8 cellular contexts compared by ENCODE assay signal in genomic region chr15:52567886-52568568, GRCh38. TPM values are rescaled to one million over a fixed set of nuclear protein-coding genes. Genes with fewer than 3 reads are reported as not detected.
DNase-seq lines count a peak whose midpoint lies in the region; ATAC-seq and TF ChIP-seq lines count a peak whose summit lies in the region.

No MANE protein-coding gene starts in this region.

- H3K9ac ChIP-seq in subcutaneous abdominal adipose tissue (ENCODE audit: low read length in 5 of 5), result peak overlapping the region; percentile 90 to 99 (median 95)

- peaks cover 39% of the 10 kb centered on the region for H3K4me1 Mint-ChIP-seq in activated CD8-positive, alpha-beta T cell treated with anti-CD3 and anti-CD28 coated beads, Interleukin-2, amount 10 ng/mL, durations not matched to agents 7 days and 5 days (ENCODE audit: low read depth)

- CTCF ChIA-PET in activated CD8-positive, alpha-beta T cell treated with anti-CD3 and anti-CD28 coated beads, Interleukin-2, amount 10 ng/mL, durations not matched to agents 7 days and 5 days (lab: Charles Lee), result no interaction called here

- peaks cover 31% of the 10 kb centered on the region for H3K36me3 Mint-ChIP-seq in activated CD8-positive, alpha-beta T cell treated with anti-CD3 and anti-CD28 coated beads, Interleukin-2, amount 10 ng/mL, durations not matched to agents 7 days and 5 days (ENCODE audit: low read depth)

- TF ChIP-seq CTCF in NB4 (IDR thresholded peaks at IDR 0.05; ENCODE audit: low read depth, low read length) (no peak), epithelial cell of esophagus (IDR thresholded peaks at IDR 0.05; ENCODE audit: insufficient read depth, low read depth, low read length, missing control alignments) (no peak)

- DNase-seq in NB4 (ENCODE audit: low read depth) (no peak), epithelial cell of esophagus (ENCODE audit: low read depth) (peak; percentile 71), COLO829 (ENCODE audit: low spot score) (no peak), SHP77 (lab: John Stamatoyannopoulos, UW) (no peak)
- peak; percentile 44 for DNase-seq in activated CD8-positive, alpha-beta T cell treated with anti-CD3 and anti-CD28 coated beads, Interleukin-2, amount 10 ng/mL, durations not matched to agents 7 days and 5 days

- peaks cover 12 to 38% of the 10 kb centered on the region in 2 donors for H3K4me1 ChIP-seq in muscle layer of duodenum (ENCODE audit: control insufficient read depth in 1 of 2, insufficient read depth in 2 of 2, low read length in 2 of 2)
- H3K4me1 ChIP-seq in subcutaneous abdominal adipose tissue (ENCODE audit: control insufficient read depth in 5 of 5, insufficient read depth in 5 of 5, low read length in 5 of 5), result peaks cover 0 to 32% (median 25%) of the 10 kb centered on the region in 5 donors

- H3K27ac Mint-ChIP-seq in activated CD8-positive, alpha-beta T cell treated with anti-CD3 and anti-CD28 coated beads, Interleukin-2, amount 10 ng/mL, durations not matched to agents 7 days and 5 days, result peak overlapping the region; percentile 99

- H3K4me3 ChIP-seq in GM08714 (ENCODE audit: low read length) (peak overlapping the region; percentile 90), NB4 (ENCODE audit: low read depth, low read length) (peak overlapping the region; percentile 78), epithelial cell of esophagus (ENCODE audit: low read length) (peak overlapping the region; percentile 84), muscle layer of duodenum (ENCODE audit: low read depth in 1 of 2, low read length in 2 of 2) (peak overlapping the region; percentile 79 to 82), subcutaneous abdominal adipose tissue (ENCODE audit: low read depth in 1 of 5, low read length in 5 of 5) (peak overlapping the region; percentile 72 to 91 (median 86))

- ATAC-seq in activated CD8-positive, alpha-beta T cell treated with anti-CD3 and anti-CD28 coated beads, Interleukin-2, amount 10 ng/mL, durations not matched to agents 7 days and 5 days, result peak; percentile 24

- H3K36me3 ChIP-seq in muscle layer of duodenum (ENCODE audit: control insufficient read depth in 1 of 2, insufficient read depth in 2 of 2, low read length in 2 of 2) (no peaks in the 10 kb centered on the region), subcutaneous abdominal adipose tissue (ENCODE audit: control insufficient read depth in 5 of 5, insufficient read depth in 5 of 5, low read length in 5 of 5) (no peaks in the 10 kb centered on the region)

- no peaks in the 10 kb centered on the region for H3K9me3 ChIP-seq in muscle layer of duodenum (ENCODE audit: control insufficient read depth in 1 of 2, low read length in 2 of 2)
- no peaks in the 10 kb centered on the region for H3K9me3 ChIP-seq in subcutaneous abdominal adipose tissue (ENCODE audit: control insufficient read depth in 5 of 5, low read length in 5 of 5)

- H3K27ac ChIP-seq in muscle layer of duodenum (ENCODE audit: low read length) (peak overlapping the region; percentile 90), subcutaneous abdominal adipose tissue (ENCODE audit: low read depth, low read length) (peak overlapping the region; percentile 88)

- peak overlapping the region; percentile 95 for H3K4me3 Mint-ChIP-seq in activated CD8-positive, alpha-beta T cell treated with anti-CD3 and anti-CD28 coated beads, Interleukin-2, amount 10 ng/mL, durations not matched to agents 7 days and 5 days

- no peaks in the 10 kb centered on the region for H3K27me3 ChIP-seq in muscle layer of duodenum (ENCODE audit: low read depth, low read length)
- no peaks in the 10 kb centered on the region for H3K27me3 ChIP-seq in subcutaneous abdominal adipose tissue (ENCODE audit: control insufficient read depth in 5 of 5, insufficient read depth in 4 of 5, low read length in 5 of 5)

- H3K9me3 Mint-ChIP-seq in activated CD8-positive, alpha-beta T cell treated with anti-CD3 and anti-CD28 coated beads, Interleukin-2, amount 10 ng/mL, durations not matched to agents 7 days and 5 days (ENCODE audit: insufficient read depth), result no peaks in the 10 kb centered on the region

- H3K27me3 Mint-ChIP-seq in activated CD8-positive, alpha-beta T cell treated with anti-CD3 and anti-CD28 coated beads, Interleukin-2, amount 10 ng/mL, durations not matched to agents 7 days and 5 days (ENCODE audit: low read depth), result no peaks in the 10 kb centered on the region

- POLR2A ChIA-PET in activated CD8-positive, alpha-beta T cell treated with anti-CD3 and anti-CD28 coated beads, Interleukin-2, amount 10 ng/mL, durations not matched to agents 7 days and 5 days (lab: Charles Lee), result interaction anchor here (1.3 kb wide), 1 partner anchor 39 kb away, joined by 3 read pairs; the partner anchor contains the start of gene MYO5A

- TF ChIP-seq POLR2A in NB4 (IDR thresholded peaks at IDR 0.05; ENCODE audit: extremely low read depth, insufficient read length), result no peak

RNA-seq across cellular contexts. Expression of gene ARPP19, which starts 0.8 kb away (rescaled TPM):
- 100 to 1,000 TPM; 182 to 201 TPM for total RNA-seq in activated CD8-positive, alpha-beta T cell treated with anti-CD3 and anti-CD28 coated beads, Interleukin-2, amount 10 ng/mL, durations not matched to agents 7 days and 5 days

RNA-seq across cellular contexts. Expression of gene MYO5A, which starts 39.3 kb away (rescaled TPM):
- total RNA-seq in activated CD8-positive, alpha-beta T cell treated with anti-CD3 and anti-CD28 coated beads, Interleukin-2, amount 10 ng/mL, durations not matched to agents 7 days and 5 days, result 10 to 100 TPM; 34.8 to 37.4 TPM

Comparison
In these comparisons a context has a peak if more than half of its experiments do, and no peak if none do; other contexts are left out.
1. DNase-seq: peak in activated CD8-positive, alpha-beta T cell treated with anti-CD3 and anti-CD28 coated beads, Interleukin-2, amount 10 ng/mL, durations not matched to agents 7 days and 5 days (single experiment) and epithelial cell of esophagus (single experiment); none in NB4 (single experiment), COLO829 (single experiment) and SHP77 (0 of 2).
2. Peak in every context shown above with its lines, with median percentiles within 50 percentile points of each other: H3K4me3 ChIP-seq.